Comparison of ENCODE assay signal across 8 cellular contexts in genomic region chr15:65085990-65086679, GRCh38. TPM values are rescaled to one million over a fixed set of nuclear protein-coding genes. Genes with fewer than 3 reads are reported as not detected.
DNase-seq lines count a peak whose midpoint lies in the region; ATAC-seq and TF ChIP-seq lines count a peak whose summit lies in the region.

No MANE protein-coding gene starts in this region.

- H3K4me3 Mint-ChIP-seq in CD8-positive, alpha-beta T cell, result no peak overlapping the region

- POLR2A ChIA-PET in CD8-positive, alpha-beta T cell (lab: Charles Lee), result no interaction called here

- H3K4me3 ChIP-seq in cardiac muscle cell (no peak overlapping the region), RWPE2 (ENCODE audit: severe bottlenecking) (no peak overlapping the region), uterus (no peak overlapping the region)
- H3K4me3 ChIP-seq in CD8-positive, alpha-beta T cell (ENCODE audit: low read depth, low read length), result no peak overlapping the region

- ATAC-seq in left ventricle myocardium superior (no peak), RWPE2 (ENCODE audit: low read depth) (peak; percentile 56)
- no peak for ATAC-seq in CD8-positive, alpha-beta T cell

- peaks cover 12% of the 10 kb centered on the region for H3K4me1 Mint-ChIP-seq in CD8-positive, alpha-beta T cell (ENCODE audit: low read depth)

- peak in 1 of 2 donors; percentile 62 for DNase-seq in cardiac muscle cell (ENCODE audit: low read depth in 1 of 2, low spot score in 1 of 2)
- DNase-seq in left ventricle myocardium superior, result no peak
- DNase-seq in RWPE2 (ENCODE audit: low spot score), result no peak
- peak; percentile 33 for DNase-seq in glomerular visceral epithelial cell (ENCODE audit: extremely low spot score)
- no peak for DNase-seq in uterus
- DNase-seq in NCI-H2081 (lab: John Stamatoyannopoulos, UW), result no peak
- no peak for DNase-seq in CD8-positive, alpha-beta T cell
- no peak for DNase-seq in activated T-cell treated with anti-CD3 and anti-CD28 coated beads for 4 hours

- peaks cover 43% of the 10 kb centered on the region for H3K4me1 ChIP-seq in cardiac muscle cell (ENCODE audit: low read depth)
- no peaks in the 10 kb centered on the region for H3K4me1 ChIP-seq in RWPE2 (ENCODE audit: insufficient read depth, poor library complexity, severe bottlenecking)
- peaks cover 15 to 22% of the 10 kb centered on the region in 2 donors for H3K4me1 ChIP-seq in uterus
- H3K4me1 ChIP-seq in CD8-positive, alpha-beta T cell (ENCODE audit: insufficient read depth, low read length), result peaks cover 14% of the 10 kb centered on the region

- H3K27me3 ChIP-seq in cardiac muscle cell (no peaks in the 10 kb centered on the region), RWPE2 (ENCODE audit: insufficient read depth, poor library complexity, severe bottlenecking) (no peaks in the 10 kb centered on the region), uterus (no peaks in the 10 kb centered on the region)
- H3K27me3 ChIP-seq in CD8-positive, alpha-beta T cell (ENCODE audit: insufficient read depth, low read length), result no peaks in the 10 kb centered on the region

- CTCF ChIA-PET in CD8-positive, alpha-beta T cell (lab: Charles Lee), result interaction anchor here (0.7 to 2.5 kb wide), 4 partner anchors 7 to 211 kb away, joined by 3 to 10 read pairs (median 4); no protein-coding TSS in a partner anchor

- no peaks in the 10 kb centered on the region for H3K9me3 Mint-ChIP-seq in CD8-positive, alpha-beta T cell

- H3K27ac Mint-ChIP-seq in CD8-positive, alpha-beta T cell, result no peak overlapping the region

- peaks cover 11% of the 10 kb centered on the region for H3K27me3 Mint-ChIP-seq in CD8-positive, alpha-beta T cell (ENCODE audit: low read depth)

- TF ChIP-seq CTCF in cardiac muscle cell (IDR thresholded peaks at IDR 0.05; ENCODE audit: low read depth, low read length), result peak; percentile 45
- peak; percentile 57 for TF ChIP-seq CTCF in RWPE2 (IDR thresholded peaks at IDR 0.05; ENCODE audit: poor library complexity, severe bottlenecking)
- peak in 3 of 4 experiments; percentile 10 to 23 (median 14) for TF ChIP-seq CTCF in uterus (IDR thresholded peaks at IDR 0.05)
- TF ChIP-seq CTCF in CD8-positive, alpha-beta T cell (IDR thresholded peaks at IDR 0.05), result no peak

- H3K36me3 ChIP-seq in cardiac muscle cell, result no peaks in the 10 kb centered on the region
- no peaks in the 10 kb centered on the region for H3K36me3 ChIP-seq in RWPE2 (ENCODE audit: low read depth)
- no peaks in the 10 kb centered on the region for H3K36me3 ChIP-seq in uterus
- no peaks in the 10 kb centered on the region for H3K36me3 ChIP-seq in CD8-positive, alpha-beta T cell (ENCODE audit: insufficient read depth, low read length)

- no peak overlapping the region for H3K27ac ChIP-seq in cardiac muscle cell
- no peak overlapping the region for H3K27ac ChIP-seq in RWPE2 (ENCODE audit: poor library complexity, severe bottlenecking)
- H3K27ac ChIP-seq in uterus, result peak overlapping the region; percentile 94 to 96
- H3K27ac ChIP-seq in CD8-positive, alpha-beta T cell (ENCODE audit: low read depth, low read length), result no peak overlapping the region

- no peaks in the 10 kb centered on the region for H3K36me3 Mint-ChIP-seq in CD8-positive, alpha-beta T cell

- intact Hi-C loops in left ventricle myocardium superior (cut with micrococcal nuclease), result no loop called here
- intact Hi-C loops in uterus (cut with DNase I; ENCODE audit: low total_unique reads), result loop anchor here (10.0 kb wide), 1 partner anchor 51 kb away; no protein-coding TSS in a partner anchor
- intact Hi-C loops in CD8-positive, alpha-beta T cell (cut with DNase I, micrococcal nuclease), result no loop called here

- no peaks in the 10 kb centered on the region for H3K9me3 ChIP-seq in cardiac muscle cell (ENCODE audit: low read depth)
- H3K9me3 ChIP-seq in RWPE2 (ENCODE audit: severe bottlenecking), result no peaks in the 10 kb centered on the region
- no peaks in the 10 kb centered on the region for H3K9me3 ChIP-seq in uterus
- no peaks in the 10 kb centered on the region for H3K9me3 ChIP-seq in CD8-positive, alpha-beta T cell (ENCODE audit: low read length)

- no peak for TF ChIP-seq POLR2A in uterus (IDR thresholded peaks at IDR 0.05)

RNA-seq across cellular contexts. Expression of gene KBTBD13, which starts 9.6 kb away (rescaled TPM):
- 3.3 and 5.0 TPM in 2 replicates for total RNA-seq in cardiac muscle cell
- 4.8 and 5.0 TPM in 2 replicates for polyA plus RNA-seq in cardiac muscle cell
- 10.6 TPM for total RNA-seq in left ventricle myocardium superior
- total RNA-seq in uterus, result 1 to 10 TPM in 1 of 4 donors, under 1 TPM in 1, not detected in 2; 0.21 to 1.3 TPM
- not detected for total RNA-seq in CD8-positive, alpha-beta T cell

RNA-seq across cellular contexts. Expression of gene RASL12, which starts 18.3 kb away (rescaled TPM):
- total RNA-seq in cardiac muscle cell (7.0 and 38.2 TPM in 2 replicates), left ventricle myocardium superior (18.9 TPM), uterus (100 to 1,000 TPM in 1 of 4 donors, 10 to 100 TPM in 3; 65.3 to 116 (median 76.6) TPM)
- polyA plus RNA-seq in cardiac muscle cell, result 4.0 and 28.4 TPM in 2 replicates
- not detected for total RNA-seq in CD8-positive, alpha-beta T cell

RNA-seq across cellular contexts. Expression of gene UBAP1L, which starts 28.9 kb away (rescaled TPM):
- 3.7 and 5.1 TPM in 2 replicates for total RNA-seq in cardiac muscle cell
- polyA plus RNA-seq in cardiac muscle cell, result 1.6 and 2.7 TPM in 2 replicates
- 1.3 TPM for total RNA-seq in left ventricle myocardium superior
- 10 to 100 TPM in 1 of 4 donors, 1 to 10 TPM in 2, under 1 TPM in 1; 0.77 to 16.0 (median 3.8) TPM for total RNA-seq in uterus
- 1 to 10 TPM; 5.9 TPM for total RNA-seq in CD8-positive, alpha-beta T cell

RNA-seq across cellular contexts. Expression of gene SLC51B, which starts 40.9 kb away (rescaled TPM):
- total RNA-seq in cardiac muscle cell, result not detected in 2 replicates
- not detected in 2 replicates for polyA plus RNA-seq in cardiac muscle cell
- total RNA-seq in left ventricle myocardium superior, result not detected
- not detected for total RNA-seq in uterus
- not detected for total RNA-seq in CD8-positive, alpha-beta T cell

RNA-seq across cellular contexts. Expression of gene PDCD7, which starts 47.5 kb away (rescaled TPM):
- total RNA-seq in cardiac muscle cell (21.5 and 35.5 TPM in 2 replicates), left ventricle myocardium superior (15.8 TPM), uterus (10 to 100 TPM; 14.7 to 34.5 (median 26.6) TPM)
- 18.7 and 28.4 TPM in 2 replicates for polyA plus RNA-seq in cardiac muscle cell
- total RNA-seq in CD8-positive, alpha-beta T cell, result 10 to 100 TPM; 20.7 to 21.7 TPM

Comparison
In these comparisons a context has a peak if more than half of its experiments do, and no peak if none do; other contexts are left out.
1. H3K27ac ChIP-seq: peak in uterus (2 of 2); none in cardiac muscle cell (single experiment), RWPE2 (single experiment) and CD8-positive, alpha-beta T cell (single experiment).